ENCODE assay signal across 15 cellular contexts in the genomic region with DNA sequence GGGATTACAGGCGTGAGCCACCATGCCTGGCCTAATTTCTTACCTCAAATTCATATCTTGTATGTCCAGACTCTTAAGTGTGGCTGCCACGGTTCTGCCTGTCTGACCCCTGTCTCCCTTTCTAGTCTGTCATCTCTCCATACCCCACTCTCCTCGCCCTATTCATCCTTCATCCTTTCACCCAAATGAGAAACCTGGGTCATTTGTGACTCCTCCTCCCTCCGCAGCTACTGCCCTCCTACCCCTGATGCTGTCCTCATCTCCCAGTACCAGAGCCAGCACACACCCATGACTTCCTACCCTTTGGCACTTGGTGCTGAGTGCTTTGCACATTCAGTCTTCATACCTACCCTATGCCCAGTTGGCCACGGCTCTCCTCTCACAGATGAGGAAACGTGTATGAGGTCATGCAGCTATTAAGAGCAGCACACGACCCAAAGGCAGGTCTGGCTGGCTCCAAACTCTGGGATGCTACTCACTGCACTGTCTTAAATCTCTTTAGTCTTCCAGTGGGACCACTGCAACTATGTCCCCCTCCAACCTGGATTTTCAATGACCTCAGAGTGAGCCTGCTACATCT. TPM values are rescaled to one million over a fixed set of nuclear protein-coding genes. Genes with fewer than 3 reads are reported as not detected.
DNase-seq lines count a peak whose midpoint lies in the region; ATAC-seq and TF ChIP-seq lines count a peak whose summit lies in the region.
"Had no signal": no experiment of that assay in that cellular context is flagged by ENCODE, and none has a peak within 500 bp of the region (broad histone marks: within the 10 kb centered on the region; RNA-seq: fewer than 3 reads in every experiment).

No MANE protein-coding gene starts in this region.

- peaks cover 22% of the 10 kb centered on the region for H3K36me3 Mint-ChIP-seq in CD8-positive, alpha-beta T cell
- no peaks in the 10 kb centered on the region for H3K36me3 Mint-ChIP-seq in neural crest cell (ENCODE audit: low read depth)

- no peak overlapping the region for H3K27ac ChIP-seq in CD8-positive, alpha-beta T cell (ENCODE audit: low read depth, low read length)
- H3K27ac ChIP-seq: BLaER1, parathyroid adenoma had no signal

- no peaks in the 10 kb centered on the region for H3K27me3 Mint-ChIP-seq in CD8-positive, alpha-beta T cell (ENCODE audit: low read depth)
- H3K27me3 Mint-ChIP-seq in neural crest cell (ENCODE audit: low read depth): peaks cover 18% of the 10 kb centered on the region

- peak overlapping the region; percentile 49 for H3K27ac Mint-ChIP-seq in CD8-positive, alpha-beta T cell
- no peak overlapping the region for H3K27ac Mint-ChIP-seq in neural crest cell (ENCODE audit: unreplicated experiment)
- H3K27ac Mint-ChIP-seq: HFFc6 had no signal

- POLR2A ChIA-PET in CD8-positive, alpha-beta T cell (lab: Charles Lee): interaction anchor here (0.7 to 0.9 kb wide), 2 partner anchors 25 to 38 kb away, joined by 3 read pairs; a partner anchor contains a TSS

- DNase-seq in CD8-positive, alpha-beta T cell: no peak
- DNase-seq in M059J (ENCODE audit: low read depth) (peak; percentile 35), fibroblast of gingiva (ENCODE audit: low read depth) (peak; percentile 33), neural crest cell (ENCODE audit: low read depth, low spot score) (no peak), C1 segment of cervical spinal cord (lab: John Stamatoyannopoulos, UW) (no peak), Ammon's horn (ENCODE audit: low spot score) (no peak)
- DNase-seq: activated gamma-delta T cell, HFFc6, mesendoderm, NCI-H2029 treated with DMSO at 0.1 percent for 48 hours, NCI-H526 treated with DMSO at 0.1 percent for 48 hours had no signal

- CTCF ChIA-PET in CD8-positive, alpha-beta T cell (lab: Charles Lee): interaction anchor here (0.6 to 36.1 kb wide), 6 partner anchors 9 to 128 kb away, joined by 3 to 1097 read pairs (median 7); a partner anchor contains a TSS

- H3K4me3 Mint-ChIP-seq in CD8-positive, alpha-beta T cell: peak overlapping the region; percentile 83
- H3K4me3 Mint-ChIP-seq in neural crest cell: peak overlapping the region; percentile 56
- H3K4me3 Mint-ChIP-seq: HFFc6 had no signal

- no peaks in the 10 kb centered on the region for H3K9me3 Mint-ChIP-seq in CD8-positive, alpha-beta T cell
- H3K9me3 Mint-ChIP-seq in neural crest cell: no peaks in the 10 kb centered on the region
- H3K9me3 Mint-ChIP-seq: HFFc6 had no signal

- no peak for TF ChIP-seq CTCF in CD8-positive, alpha-beta T cell (IDR thresholded peaks at IDR 0.05)
- no peak for TF ChIP-seq CTCF in neural crest cell (conservative IDR thresholded peaks at IDR 0.05)

- H3K4me1 Mint-ChIP-seq in CD8-positive, alpha-beta T cell (ENCODE audit: low read depth): peaks cover 42% of the 10 kb centered on the region
- H3K4me1 Mint-ChIP-seq in neural crest cell: peaks cover 6% of the 10 kb centered on the region

- peaks cover 47% of the 10 kb centered on the region for H3K4me1 ChIP-seq in CD8-positive, alpha-beta T cell (ENCODE audit: insufficient read depth, low read length)

- H3K9me3 ChIP-seq in CD8-positive, alpha-beta T cell (ENCODE audit: low read length): no peaks in the 10 kb centered on the region
- H3K9me3 ChIP-seq: BLaER1 had no signal

- H3K27me3 ChIP-seq in CD8-positive, alpha-beta T cell (ENCODE audit: insufficient read depth, low read length): no peaks in the 10 kb centered on the region
- H3K27me3 ChIP-seq: BLaER1 had no signal

- ATAC-seq in CD8-positive, alpha-beta T cell: no peak
- no peak for ATAC-seq in HG02759 (IDR thresholded peaks at IDR 0.05; ENCODE audit: unreplicated experiment)

- H3K4me3 ChIP-seq in CD8-positive, alpha-beta T cell (ENCODE audit: low read depth, low read length): no peak overlapping the region
- H3K4me3 ChIP-seq: BLaER1 had no signal

- intact Hi-C loops in CD8-positive, alpha-beta T cell (cut with DNase I, micrococcal nuclease): loop anchor here in 1 of 2 experiments (5.0 kb wide), 1 partner anchor 33 kb away; no protein-coding TSS in a partner anchor

- peaks cover 17% of the 10 kb centered on the region for H3K36me3 ChIP-seq in CD8-positive, alpha-beta T cell (ENCODE audit: insufficient read depth, low read length)

RNA-seq across cellular contexts. Expression of a gene that starts 1.6 kb away (rescaled TPM):
- under 1 TPM in 1 of 2 experiments, not detected in 1; 0.22 TPM for total RNA-seq in CD8-positive, alpha-beta T cell
- total RNA-seq in M059J (2014; rRNA removed; shearing (Covaris generic)): not detected in 2 replicates
- 0.23 and 0.25 TPM in 2 replicates for total RNA-seq in neural crest cell
- total RNA-seq: Daoy had no signal

RNA-seq across cellular contexts. Expression of a gene that starts 38.6 kb away (rescaled TPM):
- 100 to 1,000 TPM; 527 to 558 TPM for total RNA-seq in CD8-positive, alpha-beta T cell
- 3.1 and 5.6 TPM in 2 replicates for total RNA-seq in M059J (2014; rRNA removed; shearing (Covaris generic))
- 1.1 and 1.2 TPM in 2 replicates for total RNA-seq in neural crest cell

RNA-seq across cellular contexts. Expression of a gene that starts 56.5 kb away (rescaled TPM):
- 10 to 100 TPM; 38.1 to 39.1 TPM for total RNA-seq in CD8-positive, alpha-beta T cell
- 5.3 and 10.1 TPM in 2 replicates for total RNA-seq in M059J (2014; rRNA removed; shearing (Covaris generic))
- total RNA-seq in neural crest cell: 9.6 and 11.5 TPM in 2 replicates

Comparison
In these comparisons a context has a peak if more than half of its experiments do, and no peak if none do; other contexts are left out.
1. DNase-seq: peak in M059J (single experiment) and fibroblast of gingiva (single experiment); none in CD8-positive, alpha-beta T cell (0 of 7), neural crest cell (single experiment), C1 segment of cervical spinal cord (0 of 14) and Ammon's horn (single experiment).
2. RNA of a gene that starts 38.6 kb away (total RNA-seq): 527 to 558 TPM in CD8-positive, alpha-beta T cell; 3.1 to 5.6 TPM in M059J and 1.1 to 1.2 TPM in neural crest cell; every median in the first group is over 10 times any median in the second.